In genomic region chr1:182670032-182670431, GRCh38 we compare ENCODE assay signal across 26 cellular contexts. TPM values are rescaled to one million over a fixed set of nuclear protein-coding genes. Genes with fewer than 3 reads are reported as not detected.
"Had no signal": no experiment of that assay in that cellular context is flagged by ENCODE, and none has a peak within 500 bp of the region (broad histone marks: within the 10 kb centered on the region; RNA-seq: fewer than 3 reads in every experiment).

No MANE protein-coding gene starts in this region.

- H3K27me3 ChIP-seq: ascending aorta, body of pancreas, Peyer's patch, SJCRH30 had no signal

- H3K4me1 ChIP-seq: body of pancreas, Peyer's patch had no signal

- H3K4me3 ChIP-seq: ascending aorta, body of pancreas, Peyer's patch, SJCRH30 had no signal

- H3K27ac ChIP-seq: ascending aorta, body of pancreas, Peyer's patch, RWPE1, SJCRH30, VCaP had no signal

- H3K9me3 ChIP-seq: ascending aorta, body of pancreas, Peyer's patch, SJCRH30, SK-N-SH had no signal

- H3K36me3 ChIP-seq: ascending aorta, Peyer's patch, SJCRH30 had no signal

- DNase-seq: activated CD4-positive, alpha-beta T cell treated with anti-CD3 and anti-CD28 coated beads for 36 hours; activated CD8-positive, alpha-beta memory T cell treated with anti-CD3 and anti-CD28 coated beads, Interleukin-2, amount 50 U/mL, for 48 hours; activated CD8-positive, alpha-beta T cell treated with anti-CD3 and anti-CD28 coated beads for 36 hours; activated effector memory CD4-positive, alpha-beta T cell treated with Interleukin-2 at 50 U/mL for 16 hours; activated naive CD4-positive, alpha-beta T cell treated with Interleukin-2 at 50 U/mL for 16 hours; activated naive CD8-positive, alpha-beta T cell treated with anti-CD3 and anti-CD28 coated beads, Interleukin-2, amount 50 U/mL, for 24 hours; activated T-cell treated with anti-CD3 and anti-CD28 coated beads, Interleukin-2, amount 50 U/mL, for 1 hour; amniotic stem cell; body of pancreas; cerebellar nuclear complex; MM.1S; NCI-H1105; NCI-H1436; NCI-H1694 treated with DMSO at 0.1 percent for 48 hours; NCI-H2029 treated with DMSO at 0.1 percent for 48 hours; NCI-H510A treated with DMSO at 0.1 percent for 48 hours; Peyer's patch; Right ventricle myocardium superior; SK-N-SH; T-helper 1 cell had no signal

RNA-seq across cellular contexts. Expression of gene RGS8, which starts 14.4 kb away (rescaled TPM):
- total RNA-seq: activated CD4-positive, alpha-beta T cell treated with anti-CD3 and anti-CD28 coated beads for 36 hours; activated CD8-positive, alpha-beta T cell treated with anti-CD3 and anti-CD28 coated beads for 36 hours; activated naive CD4-positive, alpha-beta T cell treated with anti-CD3 and anti-CD28 coated beads, Interleukin-2, amount 50 U/mL, for 72 hours; ascending aorta; body of pancreas; Peyer's patch; Right ventricle myocardium superior; T-helper 2 cell treated with Interferon-gamma antibody and Interleukin-4, amounts not matched to agents 100 ng/mL and 5 ng/mL, for 36 hours had no signal
